10 cellular contexts compared by ENCODE assay signal in genomic region chr3:58074126-58074715, GRCh38.
DNase-seq lines count a peak whose midpoint lies in the region; ATAC-seq and TF ChIP-seq lines count a peak whose summit lies in the region.
"Had no signal": no experiment of that assay in that cellular context is flagged by ENCODE, and none has a peak within 500 bp of the region (broad histone marks: within the 10 kb centered on the region; RNA-seq: fewer than 3 reads in every experiment).

No MANE protein-coding gene starts in this region.

- no peaks in the 10 kb centered on the region for H3K9me3 Mint-ChIP-seq in activated CD4-positive, alpha-beta T cell treated with anti-CD3 and anti-CD28 coated beads for 36 hours (ENCODE audit: low read depth)
- no peaks in the 10 kb centered on the region for H3K9me3 Mint-ChIP-seq in activated B cell treated with CpG ODN at 0.5 μM for 24 hours
- H3K9me3 Mint-ChIP-seq: activated T-helper 17 cell treated with anti-CD3 and anti-CD28 coated beads, Interleukin-2, amount 50 U/mL, for 72 hours had no signal

- H3K27ac ChIP-seq in thoracic aorta = peak overlapping the region; percentile 62 to 87
- no peak overlapping the region for H3K27ac ChIP-seq in psoas muscle

- CTCF ChIA-PET in activated CD4-positive, alpha-beta T cell treated with anti-CD3 and anti-CD28 coated beads for 36 hours (lab: Charles Lee) = interaction anchor here (0.6 to 2.1 kb wide), 3 partner anchors 12 to 103 kb away, joined by 3 to 5 read pairs (median 3); no protein-coding TSS in a partner anchor
- CTCF ChIA-PET in activated B cell treated with CpG ODN at 0.5 μM for 24 hours (lab: Charles Lee) = no interaction called here

- H3K27me3 ChIP-seq in thoracic aorta (replicated peaks; ENCODE audit: insufficient read depth) (no peaks in the 10 kb centered on the region), psoas muscle (ENCODE audit: insufficient read depth in 3 of 3, low read length in 2 of 3) (no peaks in the 10 kb centered on the region)

- intact Hi-C loops in activated CD4-positive, alpha-beta T cell treated with anti-CD3 and anti-CD28 coated beads for 36 hours (cut with DNase I, micrococcal nuclease) = loop anchor here (2.0 to 5.0 kb wide), 2 partner anchors 37 to 65 kb away; partner anchors contain the start of gene FLNB (in 1 of the 2)
- intact Hi-C loops in activated B cell treated with CpG ODN at 0.5 μM for 24 hours (cut with micrococcal nuclease) = no loop called here
- intact Hi-C loops in psoas muscle (cut with DNase I) = no loop called here

- peaks cover 6% of the 10 kb centered on the region for H3K36me3 Mint-ChIP-seq in activated CD4-positive, alpha-beta T cell treated with anti-CD3 and anti-CD28 coated beads for 36 hours (ENCODE audit: low read depth)
- peaks cover 17% of the 10 kb centered on the region for H3K36me3 Mint-ChIP-seq in activated B cell treated with CpG ODN at 0.5 μM for 24 hours (ENCODE audit: low read depth)

- TF ChIP-seq CTCF in activated B cell treated with CpG ODN at 0.5 μM for 24 hours (IDR thresholded peaks at IDR 0.05) (no peak), thoracic aorta (IDR thresholded peaks at IDR 0.05) (no peak), psoas muscle (IDR thresholded peaks at IDR 0.05) (no peak)

- H3K9me3 ChIP-seq in thoracic aorta = no peaks in the 10 kb centered on the region
- H3K9me3 ChIP-seq in psoas muscle = no peaks in the 10 kb centered on the region

- H3K4me1 Mint-ChIP-seq in activated CD4-positive, alpha-beta T cell treated with anti-CD3 and anti-CD28 coated beads for 36 hours = peaks cover 30% of the 10 kb centered on the region
- H3K4me1 Mint-ChIP-seq in activated B cell treated with CpG ODN at 0.5 μM for 24 hours = peaks cover 21% of the 10 kb centered on the region

- no peak for ATAC-seq in activated CD4-positive, alpha-beta T cell treated with anti-CD3 and anti-CD28 coated beads for 36 hours
- ATAC-seq in HG03175 (IDR thresholded peaks at IDR 0.05; ENCODE audit: unreplicated experiment) (peak; percentile 51), activated B cell treated with CpG ODN at 0.5 μM for 24 hours (ENCODE audit: low read depth) (no peak), thoracic aorta (ENCODE audit: insufficient number of reproducible peaks, low FRiP score, low read depth) (no peak), GM19035 (IDR thresholded peaks at IDR 0.05; ENCODE audit: unreplicated experiment) (no peak), psoas muscle (no peak)

- POLR2A ChIA-PET in activated CD4-positive, alpha-beta T cell treated with anti-CD3 and anti-CD28 coated beads for 36 hours (lab: Charles Lee) = no interaction called here
- POLR2A ChIA-PET in activated B cell treated with CpG ODN at 0.5 μM for 24 hours (lab: Charles Lee) = no interaction called here

- H3K27ac Mint-ChIP-seq in activated CD4-positive, alpha-beta T cell treated with anti-CD3 and anti-CD28 coated beads for 36 hours = peak overlapping the region; percentile 8
- H3K27ac Mint-ChIP-seq in activated B cell treated with CpG ODN at 0.5 μM for 24 hours = peak overlapping the region; percentile 19
- H3K27ac Mint-ChIP-seq: activated T-helper 17 cell treated with anti-CD3 and anti-CD28 coated beads, Interleukin-2, amount 50 U/mL, for 72 hours had no signal

- WGBS in psoas muscle, 3 donors = 63 to 66% (median 64%) methylated on average over 4 of the region's 4 CpGs

- H3K36me3 ChIP-seq in thoracic aorta (peaks cover 12% of the 10 kb centered on the region), psoas muscle (ENCODE audit: insufficient read depth in 1 of 2, low read depth in 1 of 2) (peaks cover 0 to 10% of the 10 kb centered on the region in 2 donors)

- H3K4me1 ChIP-seq in thoracic aorta (ENCODE audit: control insufficient read depth in 1 of 2, low read depth in 2 of 2) (peaks cover 30 to 70% of the 10 kb centered on the region in 2 donors), psoas muscle (no peaks in the 10 kb centered on the region)

- H3K4me3 Mint-ChIP-seq in activated CD4-positive, alpha-beta T cell treated with anti-CD3 and anti-CD28 coated beads for 36 hours = no peak overlapping the region
- peak overlapping the region; percentile 6 for H3K4me3 Mint-ChIP-seq in activated B cell treated with CpG ODN at 0.5 μM for 24 hours
- H3K4me3 Mint-ChIP-seq: activated T-helper 17 cell treated with anti-CD3 and anti-CD28 coated beads, Interleukin-2, amount 50 U/mL, for 72 hours had no signal

- H3K4me3 ChIP-seq in thoracic aorta = no peak overlapping the region
- H3K4me3 ChIP-seq in psoas muscle = no peak overlapping the region

- H3K27me3 Mint-ChIP-seq in activated CD4-positive, alpha-beta T cell treated with anti-CD3 and anti-CD28 coated beads for 36 hours = no peaks in the 10 kb centered on the region
- H3K27me3 Mint-ChIP-seq in activated B cell treated with CpG ODN at 0.5 μM for 24 hours = no peaks in the 10 kb centered on the region
- H3K27me3 Mint-ChIP-seq: activated T-helper 17 cell treated with anti-CD3 and anti-CD28 coated beads, Interleukin-2, amount 50 U/mL, for 72 hours had no signal

- DNase-seq in activated CD4-positive, alpha-beta T cell treated with anti-CD3 and anti-CD28 coated beads for 36 hours = no peak
- no peak for DNase-seq in activated CD4-positive, alpha-beta T cell treated with anti-CD3 and anti-CD28 coated beads, Interleukin-2, amount 50 U/mL, for 4 hours
- DNase-seq in activated B cell treated with CpG ODN at 0.5 μM for 24 hours (no peak), thoracic aorta (ENCODE audit: low spot score) (no peak), NCI-H1417 (lab: John Stamatoyannopoulos, UW) (no peak), psoas muscle (no peak)
- DNase-seq: effector memory CD4-positive, alpha-beta T cell had no signal

Comparison
In these comparisons a context has a peak if more than half of its experiments do, and no peak if none do; other contexts are left out.
1. intact Hi-C loops: an anchor here in activated CD4-positive, alpha-beta T cell treated with anti-CD3 and anti-CD28 coated beads for 36 hours (2.0 to 5.0 kb wide); none called in activated B cell treated with CpG ODN at 0.5 μM for 24 hours and psoas muscle.